In genomic region chr1:160993544-160993943, GRCh38 we compare ENCODE assay signal across 8 cellular contexts. TPM values are rescaled to one million over a fixed set of nuclear protein-coding genes. Genes with fewer than 3 reads are reported as not detected.
DNase-seq lines count a peak whose midpoint lies in the region; ATAC-seq and TF ChIP-seq lines count a peak whose summit lies in the region.

No MANE protein-coding gene starts in this region.

- H3K4me3 Mint-ChIP-seq in activated naive CD8-positive, alpha-beta T cell treated with anti-CD3 and anti-CD28 coated beads, Interleukin-2, amount 50 U/mL, for 24 hours: no peak overlapping the region
- no peak overlapping the region for H3K4me3 Mint-ChIP-seq in activated naive CD8-positive, alpha-beta T cell treated with anti-CD3 and anti-CD28 coated beads for 36 hours
- no peak overlapping the region for H3K4me3 Mint-ChIP-seq in activated T-helper 1 cell treated with anti-CD3 and anti-CD28 coated beads, Interleukin-12 subunit alpha, Interleukin-12 subunit beta, Interleukin-2, Interleukin-4 antibody, amounts not matched to agents 30 ng/mL and 10 ng/mL and 1 ng/mL, durations not matched to agents 14 hours and 24 hours and 36 hours

- no peak overlapping the region for H3K27ac Mint-ChIP-seq in activated naive CD8-positive, alpha-beta T cell treated with anti-CD3 and anti-CD28 coated beads, Interleukin-2, amount 50 U/mL, for 24 hours
- no peak overlapping the region for H3K27ac Mint-ChIP-seq in activated naive CD8-positive, alpha-beta T cell treated with anti-CD3 and anti-CD28 coated beads for 36 hours
- no peak overlapping the region for H3K27ac Mint-ChIP-seq in activated T-helper 1 cell treated with anti-CD3 and anti-CD28 coated beads, Interleukin-12 subunit alpha, Interleukin-12 subunit beta, Interleukin-2, Interleukin-4 antibody, amounts not matched to agents 30 ng/mL and 10 ng/mL and 1 ng/mL, durations not matched to agents 14 hours and 24 hours and 36 hours

- H3K4me3 ChIP-seq in upper lobe of left lung: no peak overlapping the region

- no peak for TF ChIP-seq EP300 in upper lobe of left lung (IDR thresholded peaks at IDR 0.05)

- H3K9me3 ChIP-seq in upper lobe of left lung: no peaks in the 10 kb centered on the region

- H3K4me1 Mint-ChIP-seq in activated naive CD8-positive, alpha-beta T cell treated with anti-CD3 and anti-CD28 coated beads, Interleukin-2, amount 50 U/mL, for 24 hours: peaks cover 49% of the 10 kb centered on the region
- peaks cover 29% of the 10 kb centered on the region for H3K4me1 Mint-ChIP-seq in activated naive CD8-positive, alpha-beta T cell treated with anti-CD3 and anti-CD28 coated beads for 36 hours
- peaks cover 38% of the 10 kb centered on the region for H3K4me1 Mint-ChIP-seq in activated T-helper 1 cell treated with anti-CD3 and anti-CD28 coated beads, Interleukin-12 subunit alpha, Interleukin-12 subunit beta, Interleukin-2, Interleukin-4 antibody, amounts not matched to agents 30 ng/mL and 10 ng/mL and 1 ng/mL, durations not matched to agents 14 hours and 24 hours and 36 hours (ENCODE audit: low read depth)

- ATAC-seq in activated naive CD8-positive, alpha-beta T cell treated with anti-CD3 and anti-CD28 coated beads, Interleukin-2, amount 50 U/mL, for 24 hours: peak; percentile 12
- ATAC-seq in upper lobe of left lung (ENCODE audit: low FRiP score in 2 of 2): peak; percentile 54 to 70

- no peaks in the 10 kb centered on the region for H3K36me3 Mint-ChIP-seq in activated naive CD8-positive, alpha-beta T cell treated with anti-CD3 and anti-CD28 coated beads, Interleukin-2, amount 50 U/mL, for 24 hours (ENCODE audit: low read depth)
- H3K36me3 Mint-ChIP-seq in activated naive CD8-positive, alpha-beta T cell treated with anti-CD3 and anti-CD28 coated beads for 36 hours: no peaks in the 10 kb centered on the region
- H3K36me3 Mint-ChIP-seq in activated T-helper 1 cell treated with anti-CD3 and anti-CD28 coated beads, Interleukin-12 subunit alpha, Interleukin-12 subunit beta, Interleukin-2, Interleukin-4 antibody, amounts not matched to agents 30 ng/mL and 10 ng/mL and 1 ng/mL, durations not matched to agents 14 hours and 24 hours and 36 hours (ENCODE audit: low read depth): no peaks in the 10 kb centered on the region

- H3K36me3 ChIP-seq in upper lobe of left lung: peaks cover 2 to 27% (median 5%) of the 10 kb centered on the region in 4 donors

- no peaks in the 10 kb centered on the region for H3K27me3 ChIP-seq in upper lobe of left lung

- peak in 3 of 6 experiments; percentile 28 to 58 (median 28) for TF ChIP-seq CTCF in upper lobe of left lung (IDR thresholded peaks at IDR 0.05)

- WGBS in upper lobe of left lung, 2 donors: 18 to 25% methylated on average over 3 of the region's 3 CpGs

- no peaks in the 10 kb centered on the region for H3K9me3 Mint-ChIP-seq in activated naive CD8-positive, alpha-beta T cell treated with anti-CD3 and anti-CD28 coated beads, Interleukin-2, amount 50 U/mL, for 24 hours
- no peaks in the 10 kb centered on the region for H3K9me3 Mint-ChIP-seq in activated naive CD8-positive, alpha-beta T cell treated with anti-CD3 and anti-CD28 coated beads for 36 hours
- H3K9me3 Mint-ChIP-seq in activated T-helper 1 cell treated with anti-CD3 and anti-CD28 coated beads, Interleukin-12 subunit alpha, Interleukin-12 subunit beta, Interleukin-2, Interleukin-4 antibody, amounts not matched to agents 30 ng/mL and 10 ng/mL and 1 ng/mL, durations not matched to agents 14 hours and 24 hours and 36 hours: no peaks in the 10 kb centered on the region

- H3K27ac ChIP-seq in upper lobe of left lung: no peak overlapping the region

- DNase-seq in activated naive CD8-positive, alpha-beta T cell treated with anti-CD3 and anti-CD28 coated beads, Interleukin-2, amount 50 U/mL, for 24 hours: no peak
- DNase-seq in activated naive CD8-positive, alpha-beta T cell treated with anti-CD3 and anti-CD28 coated beads for 36 hours: no peak
- DNase-seq in OCI-M1 (lab: John Stamatoyannopoulos, UW) (peak; percentile 78), fibroblast of peridontal ligament (ENCODE audit: extremely low read depth) (peak; percentile 86), upper lobe of left lung (no peak), hypothalamus (lab: John Stamatoyannopoulos, UW) (no peak), cortex of kidney (lab: John Stamatoyannopoulos, UW) (no peak)
- no peak for DNase-seq in activated T-helper 1 cell treated with anti-CD3 and anti-CD28 coated beads, Interleukin-12 subunit alpha, Interleukin-12 subunit beta, Interleukin-2, Interleukin-4 antibody, amounts not matched to agents 30 ng/mL and 10 ng/mL and 1 ng/mL, durations not matched to agents 14 hours and 24 hours and 36 hours (ENCODE audit: low spot score)

- no peaks in the 10 kb centered on the region for H3K27me3 Mint-ChIP-seq in activated naive CD8-positive, alpha-beta T cell treated with anti-CD3 and anti-CD28 coated beads, Interleukin-2, amount 50 U/mL, for 24 hours
- no peaks in the 10 kb centered on the region for H3K27me3 Mint-ChIP-seq in activated naive CD8-positive, alpha-beta T cell treated with anti-CD3 and anti-CD28 coated beads for 36 hours
- H3K27me3 Mint-ChIP-seq in activated T-helper 1 cell treated with anti-CD3 and anti-CD28 coated beads, Interleukin-12 subunit alpha, Interleukin-12 subunit beta, Interleukin-2, Interleukin-4 antibody, amounts not matched to agents 30 ng/mL and 10 ng/mL and 1 ng/mL, durations not matched to agents 14 hours and 24 hours and 36 hours (ENCODE audit: insufficient read depth): peaks cover 9% of the 10 kb centered on the region

- intact Hi-C loops in activated T-helper 1 cell treated with anti-CD3 and anti-CD28 coated beads, Interleukin-12 subunit alpha, Interleukin-12 subunit beta, Interleukin-2, Interleukin-4 antibody, amounts not matched to agents 30 ng/mL and 10 ng/mL and 1 ng/mL, durations not matched to agents 14 hours and 24 hours and 36 hours (cut with micrococcal nuclease): loop anchor here (2.0 kb wide), 1 partner anchor 145 kb away; no protein-coding TSS in a partner anchor

- no peak for TF ChIP-seq POLR2A in upper lobe of left lung (IDR thresholded peaks at IDR 0.05)

- peaks cover 5 to 22% (median 12%) of the 10 kb centered on the region in 4 donors for H3K4me1 ChIP-seq in upper lobe of left lung

RNA-seq across cellular contexts. Expression of gene F11R, which starts 27.4 kb away (rescaled TPM):
- total RNA-seq in activated naive CD8-positive, alpha-beta T cell treated with anti-CD3 and anti-CD28 coated beads for 36 hours: 10 to 100 TPM; 12.8 to 13.4 TPM
- total RNA-seq in upper lobe of left lung: 100 to 1,000 TPM in 5 of 6 donors, 10 to 100 TPM in 1; 99.0 to 209 (median 172) TPM
- total RNA-seq in activated T-helper 1 cell treated with anti-CD3 and anti-CD28 coated beads, Interleukin-12 subunit alpha, Interleukin-12 subunit beta, Interleukin-2, Interleukin-4 antibody, amounts not matched to agents 30 ng/mL and 10 ng/mL and 1 ng/mL, durations not matched to agents 14 hours and 24 hours and 36 hours: 11.9 and 13.5 TPM in 2 replicates

RNA-seq across cellular contexts. Expression of gene ITLN2, which starts 38.9 kb away (rescaled TPM):
- total RNA-seq in activated naive CD8-positive, alpha-beta T cell treated with anti-CD3 and anti-CD28 coated beads for 36 hours: not detected
- total RNA-seq in upper lobe of left lung: 10 to 100 TPM; 21.4 to 63.8 (median 38.8) TPM
- total RNA-seq in activated T-helper 1 cell treated with anti-CD3 and anti-CD28 coated beads, Interleukin-12 subunit alpha, Interleukin-12 subunit beta, Interleukin-2, Interleukin-4 antibody, amounts not matched to agents 30 ng/mL and 10 ng/mL and 1 ng/mL, durations not matched to agents 14 hours and 24 hours and 36 hours: not detected in 2 replicates

RNA-seq across cellular contexts. Expression of gene TSTD1, which starts 45.2 kb away (rescaled TPM):
- total RNA-seq in activated naive CD8-positive, alpha-beta T cell treated with anti-CD3 and anti-CD28 coated beads for 36 hours: 10 to 100 TPM; 44.8 to 45.7 TPM
- total RNA-seq in upper lobe of left lung: 100 to 1,000 TPM in 4 of 6 donors, 10 to 100 TPM in 2; 56.2 to 170 (median 113) TPM
- 40.5 and 43.3 TPM in 2 replicates for total RNA-seq in activated T-helper 1 cell treated with anti-CD3 and anti-CD28 coated beads, Interleukin-12 subunit alpha, Interleukin-12 subunit beta, Interleukin-2, Interleukin-4 antibody, amounts not matched to agents 30 ng/mL and 10 ng/mL and 1 ng/mL, durations not matched to agents 14 hours and 24 hours and 36 hours

RNA-seq across cellular contexts. Expression of gene USF1, which starts 52.2 kb away (rescaled TPM):
- 10 to 100 TPM; 57.0 to 62.0 TPM for total RNA-seq in activated naive CD8-positive, alpha-beta T cell treated with anti-CD3 and anti-CD28 coated beads for 36 hours
- 100 to 1,000 TPM in 1 of 6 donors, 10 to 100 TPM in 5; 78.2 to 151 (median 84.2) TPM for total RNA-seq in upper lobe of left lung
- 50.6 and 51.5 TPM in 2 replicates for total RNA-seq in activated T-helper 1 cell treated with anti-CD3 and anti-CD28 coated beads, Interleukin-12 subunit alpha, Interleukin-12 subunit beta, Interleukin-2, Interleukin-4 antibody, amounts not matched to agents 30 ng/mL and 10 ng/mL and 1 ng/mL, durations not matched to agents 14 hours and 24 hours and 36 hours

Comparison
In these comparisons a context has a peak if more than half of its experiments do, and no peak if none do; other contexts are left out.
1. DNase-seq: peak in OCI-M1 (single experiment) and fibroblast of peridontal ligament (single experiment); none in activated naive CD8-positive, alpha-beta T cell treated with anti-CD3 and anti-CD28 coated beads, Interleukin-2, amount 50 U/mL, for 24 hours (single experiment), activated naive CD8-positive, alpha-beta T cell treated with anti-CD3 and anti-CD28 coated beads for 36 hours (single experiment), upper lobe of left lung (0 of 2), activated T-helper 1 cell treated with anti-CD3 and anti-CD28 coated beads, Interleukin-12 subunit alpha, Interleukin-12 subunit beta, Interleukin-2, Interleukin-4 antibody, amounts not matched to agents 30 ng/mL and 10 ng/mL and 1 ng/mL, durations not matched to agents 14 hours and 24 hours and 36 hours (single experiment), hypothalamus (0 of 51) and cortex of kidney (single experiment).
2. RNA of gene ITLN2, which starts 38.9 kb away (total RNA-seq): 21.4 to 63.8 TPM in upper lobe of left lung; not detected in activated naive CD8-positive, alpha-beta T cell treated with anti-CD3 and anti-CD28 coated beads for 36 hours and not detected in activated T-helper 1 cell treated with anti-CD3 and anti-CD28 coated beads, Interleukin-12 subunit alpha, Interleukin-12 subunit beta, Interleukin-2, Interleukin-4 antibody, amounts not matched to agents 30 ng/mL and 10 ng/mL and 1 ng/mL, durations not matched to agents 14 hours and 24 hours and 36 hours; every median in the first group is over 10 times any median in the second.